In genomic region chr12:54983536-54984102, GRCh38 we compare ENCODE assay signal across 14 cellular contexts. TPM values are rescaled to one million over a fixed set of nuclear protein-coding genes. Genes with fewer than 3 reads are reported as not detected.
DNase-seq lines count a peak whose midpoint lies in the region; ATAC-seq and TF ChIP-seq lines count a peak whose summit lies in the region.
"Had no signal": no experiment of that assay in that cellular context is flagged by ENCODE, and none has a peak within 500 bp of the region (broad histone marks: within the 10 kb centered on the region; RNA-seq: fewer than 3 reads in every experiment).

No MANE protein-coding gene starts in this region.

- no peaks in the 10 kb centered on the region for H3K27me3 ChIP-seq in BLaER1 treated with 17β-estradiol and CSF1 and Interleukin-3, amounts not matched to agents 10 nM and 100 nM
- no peaks in the 10 kb centered on the region for H3K27me3 ChIP-seq in OCI-LY3 (ENCODE audit: low read depth, low read length)

- 0 out of 20 replicates have a peak overlapping the region, but pooled peaks of 1 of the 10 experiments have one; percentile 36 for H3K4me3 ChIP-seq in BLaER1 treated with 17β-estradiol and CSF1 and Interleukin-3, amounts not matched to agents 10 nM and 100 nM
- H3K4me3 ChIP-seq in OCI-LY3 (ENCODE audit: low read length): peak overlapping the region; percentile 84
- H3K4me3 ChIP-seq: HAP-1 had no signal

- H3K36me3 Mint-ChIP-seq in activated T-helper 1 cell treated with anti-CD3 and anti-CD28 coated beads, Interleukin-12 subunit alpha, Interleukin-12 subunit beta, Interleukin-2, Interleukin-4 antibody, amounts not matched to agents 30 ng/mL and 10 ng/mL and 1 ng/mL, durations not matched to agents 14 hours and 24 hours and 36 hours (ENCODE audit: low read depth): peaks cover 56% of the 10 kb centered on the region
- peaks cover 41% of the 10 kb centered on the region for H3K36me3 Mint-ChIP-seq in natural killer cell treated with Interleukin-12 subunit alpha and Interleukin-12 subunit beta and Interleukin-15 and Interleukin-18, amount 100 ng/mL, for 72 hours

- peaks cover 0 to 16% (median 0%) of the 10 kb centered on the region in 11 experiments; a peak in 8 of 22 replicates for H3K9me3 ChIP-seq in BLaER1 treated with 17β-estradiol and CSF1 and Interleukin-3, amounts not matched to agents 10 nM and 100 nM (replicated peaks in 1 of 11)
- H3K9me3 ChIP-seq in OCI-LY3 (ENCODE audit: insufficient read depth, low read length): no peaks in the 10 kb centered on the region
- H3K9me3 ChIP-seq: HAP-1 had no signal

- no peaks in the 10 kb centered on the region for H3K27me3 Mint-ChIP-seq in activated T-helper 1 cell treated with anti-CD3 and anti-CD28 coated beads, Interleukin-12 subunit alpha, Interleukin-12 subunit beta, Interleukin-2, Interleukin-4 antibody, amounts not matched to agents 30 ng/mL and 10 ng/mL and 1 ng/mL, durations not matched to agents 14 hours and 24 hours and 36 hours (ENCODE audit: insufficient read depth)
- H3K27me3 Mint-ChIP-seq in natural killer cell treated with Interleukin-12 subunit alpha and Interleukin-12 subunit beta and Interleukin-15 and Interleukin-18, amount 100 ng/mL, for 72 hours: no peaks in the 10 kb centered on the region

- no peaks in the 10 kb centered on the region for H4K20me1 ChIP-seq in BLaER1 treated with 17β-estradiol and CSF1 and Interleukin-3, amounts not matched to agents 10 nM and 100 nM
- no peaks in the 10 kb centered on the region for H4K20me1 ChIP-seq in OCI-LY3 (ENCODE audit: insufficient read depth, low read length)

- H2AFZ ChIP-seq in OCI-LY3 (ENCODE audit: low read depth, low read length): no peak overlapping the region

- intact Hi-C loops in activated T-helper 1 cell treated with anti-CD3 and anti-CD28 coated beads, Interleukin-12 subunit alpha, Interleukin-12 subunit beta, Interleukin-2, Interleukin-4 antibody, amounts not matched to agents 30 ng/mL and 10 ng/mL and 1 ng/mL, durations not matched to agents 14 hours and 24 hours and 36 hours (cut with micrococcal nuclease): loop anchor here (1.0 to 10.0 kb wide), 9 partner anchors 27 to 1134 kb away; partner anchors contain the start of genes CBX5, HNRNPA1, ITGA5 and MUCL1

- peaks cover 15 to 23% (median 18%) of the 10 kb centered on the region in 10 experiments for H3K4me1 ChIP-seq in BLaER1 treated with 17β-estradiol and CSF1 and Interleukin-3, amounts not matched to agents 10 nM and 100 nM
- peaks cover 26% of the 10 kb centered on the region for H3K4me1 ChIP-seq in OCI-LY3 (ENCODE audit: low read length)
- H3K4me1 ChIP-seq: HAP-1 had no signal

- H3K27ac Mint-ChIP-seq in activated T-helper 1 cell treated with anti-CD3 and anti-CD28 coated beads, Interleukin-12 subunit alpha, Interleukin-12 subunit beta, Interleukin-2, Interleukin-4 antibody, amounts not matched to agents 30 ng/mL and 10 ng/mL and 1 ng/mL, durations not matched to agents 14 hours and 24 hours and 36 hours: peak overlapping the region; percentile 90
- H3K27ac Mint-ChIP-seq in natural killer cell treated with Interleukin-12 subunit alpha and Interleukin-12 subunit beta and Interleukin-15 and Interleukin-18, amount 100 ng/mL, for 72 hours: peak overlapping the region; percentile 86 to 89

- H3K36me3 ChIP-seq in BLaER1 treated with 17β-estradiol and CSF1 and Interleukin-3, amounts not matched to agents 10 nM and 100 nM: no peaks in the 10 kb centered on the region
- peaks cover 33% of the 10 kb centered on the region for H3K36me3 ChIP-seq in OCI-LY3 (replicated peaks; ENCODE audit: low read depth, low read length)
- H3K36me3 ChIP-seq: HAP-1 had no signal

- no peak overlapping the region for H3K9ac ChIP-seq in BLaER1 treated with 17β-estradiol and CSF1 and Interleukin-3, amounts not matched to agents 10 nM and 100 nM
- H3K9ac ChIP-seq in OCI-LY3 (ENCODE audit: low read length): peak overlapping the region; percentile 86

- peak overlapping the region in 10 of 11 experiments; percentile 59 to 83 (median 70); a peak in 17 of 22 replicates for H3K4me2 ChIP-seq in BLaER1 treated with 17β-estradiol and CSF1 and Interleukin-3, amounts not matched to agents 10 nM and 100 nM
- H3K4me2 ChIP-seq in OCI-LY3 (ENCODE audit: low read length): peak overlapping the region; percentile 96

- H3K27ac ChIP-seq in BLaER1 treated with 17β-estradiol and CSF1 and Interleukin-3, amounts not matched to agents 10 nM and 100 nM: no peak overlapping the region
- H3K27ac ChIP-seq in OCI-LY3 (ENCODE audit: low read length): peak overlapping the region; percentile 80

- H3K79me2 ChIP-seq in OCI-LY3 (ENCODE audit: low read length): peaks cover 14% of the 10 kb centered on the region

- no peaks in the 10 kb centered on the region for H3K9me3 Mint-ChIP-seq in activated T-helper 1 cell treated with anti-CD3 and anti-CD28 coated beads, Interleukin-12 subunit alpha, Interleukin-12 subunit beta, Interleukin-2, Interleukin-4 antibody, amounts not matched to agents 30 ng/mL and 10 ng/mL and 1 ng/mL, durations not matched to agents 14 hours and 24 hours and 36 hours
- no peaks in the 10 kb centered on the region for H3K9me3 Mint-ChIP-seq in natural killer cell treated with Interleukin-12 subunit alpha and Interleukin-12 subunit beta and Interleukin-15 and Interleukin-18, amount 100 ng/mL, for 72 hours

- peaks cover 82% of the 10 kb centered on the region for H3K4me1 Mint-ChIP-seq in activated T-helper 1 cell treated with anti-CD3 and anti-CD28 coated beads, Interleukin-12 subunit alpha, Interleukin-12 subunit beta, Interleukin-2, Interleukin-4 antibody, amounts not matched to agents 30 ng/mL and 10 ng/mL and 1 ng/mL, durations not matched to agents 14 hours and 24 hours and 36 hours (ENCODE audit: low read depth)
- peaks cover 63 to 72% of the 10 kb centered on the region in 2 donors for H3K4me1 Mint-ChIP-seq in natural killer cell treated with Interleukin-12 subunit alpha and Interleukin-12 subunit beta and Interleukin-15 and Interleukin-18, amount 100 ng/mL, for 72 hours (ENCODE audit: low read depth in 2 of 2)

- H3K4me3 Mint-ChIP-seq in activated T-helper 1 cell treated with anti-CD3 and anti-CD28 coated beads, Interleukin-12 subunit alpha, Interleukin-12 subunit beta, Interleukin-2, Interleukin-4 antibody, amounts not matched to agents 30 ng/mL and 10 ng/mL and 1 ng/mL, durations not matched to agents 14 hours and 24 hours and 36 hours: peak overlapping the region; percentile 90
- peak overlapping the region; percentile 73 for H3K4me3 Mint-ChIP-seq in natural killer cell treated with Interleukin-12 subunit alpha and Interleukin-12 subunit beta and Interleukin-15 and Interleukin-18, amount 100 ng/mL, for 72 hours

- no peak for TF ChIP-seq CTCF in OCI-LY3 (IDR thresholded peaks at IDR 0.05; ENCODE audit: low read depth, low read length)

- no peak for ATAC-seq in natural killer cell treated with Interleukin-12 subunit alpha and Interleukin-12 subunit beta and Interleukin-15 and Interleukin-18, amount 100 ng/mL, for 72 hours
- no peak for ATAC-seq in HG02678 (IDR thresholded peaks at IDR 0.05; ENCODE audit: unreplicated experiment)
- ATAC-seq: left colon had no signal

- no peak for DNase-seq in activated T-helper 1 cell treated with anti-CD3 and anti-CD28 coated beads, Interleukin-12 subunit alpha, Interleukin-12 subunit beta, Interleukin-2, Interleukin-4 antibody, amounts not matched to agents 30 ng/mL and 10 ng/mL and 1 ng/mL, durations not matched to agents 14 hours and 24 hours and 36 hours (ENCODE audit: low spot score)
- DNase-seq in natural killer cell treated with Interleukin-12 subunit alpha and Interleukin-12 subunit beta and Interleukin-15 and Interleukin-18, amount 100 ng/mL, for 72 hours (ENCODE audit: low spot score): no peak
- DNase-seq in amygdala (lab: John Stamatoyannopoulos, UW) (no peak), amniotic stem cell (lab: John Stamatoyannopoulos, UW) (no peak), NOMO-1 (lab: John Stamatoyannopoulos, UW; ENCODE audit: unreplicated experiment in 2 of 2) (no peak)
- DNase-seq: cortex of kidney, left colon, NCI-H226, posterior cingulate gyrus had no signal

RNA-seq across cellular contexts. Expression of gene TESPA1, which starts 0.9 kb away (rescaled TPM):
- total RNA-seq in activated T-helper 1 cell treated with anti-CD3 and anti-CD28 coated beads, Interleukin-12 subunit alpha, Interleukin-12 subunit beta, Interleukin-2, Interleukin-4 antibody, amounts not matched to agents 30 ng/mL and 10 ng/mL and 1 ng/mL, durations not matched to agents 14 hours and 24 hours and 36 hours: 179 and 181 TPM in 2 replicates
- 10 to 100 TPM; 45.9 to 67.2 TPM for total RNA-seq in natural killer cell treated with Interleukin-12 subunit alpha and Interleukin-12 subunit beta and Interleukin-15 and Interleukin-18, amount 100 ng/mL, for 72 hours
- total RNA-seq: SK-MEL-5 had no signal

RNA-seq across cellular contexts. Expression of gene NEUROD4, which starts 36.2 kb away (rescaled TPM):
- 0.05 TPM in 1 of 2 replicates, not detected in the other for total RNA-seq in activated T-helper 1 cell treated with anti-CD3 and anti-CD28 coated beads, Interleukin-12 subunit alpha, Interleukin-12 subunit beta, Interleukin-2, Interleukin-4 antibody, amounts not matched to agents 30 ng/mL and 10 ng/mL and 1 ng/mL, durations not matched to agents 14 hours and 24 hours and 36 hours
- not detected for total RNA-seq in natural killer cell treated with Interleukin-12 subunit alpha and Interleukin-12 subunit beta and Interleukin-15 and Interleukin-18, amount 100 ng/mL, for 72 hours
- total RNA-seq: left colon, SK-MEL-5 had no signal
